Comparison of ENCODE assay signal across 9 cellular contexts in the genomic region with DNA sequence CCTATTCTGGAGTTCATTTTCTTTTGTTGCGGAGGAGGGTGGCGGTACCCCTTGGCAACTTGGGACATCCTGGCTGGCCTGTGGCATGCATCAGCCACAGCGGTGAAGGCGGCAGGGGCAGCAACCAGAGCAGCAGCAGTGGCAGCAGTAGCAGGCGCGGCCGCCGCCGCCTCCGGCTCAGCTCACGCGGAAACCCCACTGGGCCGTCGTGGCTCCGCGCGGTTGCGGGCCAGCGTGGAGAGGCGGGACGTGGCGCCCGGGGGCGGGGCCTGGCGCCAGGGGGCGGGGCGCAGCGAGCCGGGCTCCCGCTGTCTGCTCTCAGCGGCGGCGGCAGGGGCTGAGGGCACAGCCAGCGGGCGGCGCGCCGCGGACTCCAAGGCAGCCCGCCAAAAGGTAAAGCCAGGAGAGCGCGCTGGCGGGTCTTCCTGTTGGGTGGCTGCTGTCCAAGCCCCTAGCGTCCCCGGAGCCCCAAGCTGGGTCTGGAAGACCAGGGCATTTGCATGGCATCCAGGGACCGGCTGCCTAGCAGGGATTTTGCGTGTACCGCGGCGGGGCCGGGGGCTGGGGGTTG.
A peak's percentile ranks its signal among the peaks of the same experiment; 100 is the strongest.
DNase-seq lines count a peak whose midpoint lies in the region; ATAC-seq and TF ChIP-seq lines count a peak whose summit lies in the region.
"Had no signal": no experiment of that assay in that cellular context is flagged by ENCODE, and none has a peak within 500 bp of the region (broad histone marks: within the 10 kb centered on the region; RNA-seq: fewer than 3 reads in every experiment).

No MANE protein-coding gene starts in this region.

- no peaks in the 10 kb centered on the region for H3K36me3 ChIP-seq in Caco-2 (ENCODE audit: control insufficient read depth, insufficient read depth, low read length)
- no peaks in the 10 kb centered on the region for H3K36me3 ChIP-seq in mesodermal cell (ENCODE audit: control insufficient read depth, insufficient read depth, low read length)
- no peaks in the 10 kb centered on the region for H3K36me3 ChIP-seq in vagina

- CTCF ChIA-PET in Caco-2 (lab: Charles Lee) = no interaction called here

- BruUV-seq in Caco-2 (replicated peaks; lab: Mats Ljungman, UMichigan) = no TSS peak

- no peaks in the 10 kb centered on the region for H3K36me3 Mint-ChIP-seq in Caco-2 (ENCODE audit: insufficient read depth, unreplicated experiment)
- no peaks in the 10 kb centered on the region for H3K36me3 Mint-ChIP-seq in T-helper 17 cell (ENCODE audit: low read depth)
- H3K36me3 Mint-ChIP-seq: activated naive CD4-positive, alpha-beta T cell treated with anti-CD3 and anti-CD28 coated beads, Interleukin-2, amount 50 U/mL, for 24 hours had no signal

- DNase-seq in Caco-2 = peak in 1 of 2 experiments; percentile 4
- DNase-seq in NCI-H1048 (lab: John Stamatoyannopoulos, UW) = peak; percentile 30
- peak; percentile 5 for DNase-seq in choroid plexus epithelial cell (ENCODE audit: low read depth)
- DNase-seq in vagina (ENCODE audit: extremely low spot score in 2 of 2) = no peak
- DNase-seq in erythroblast (lab: John Stamatoyannopoulos, UW) = no peak
- no peak for DNase-seq in T-helper 17 cell
- no peak for DNase-seq in stimulated activated CD4-positive, alpha-beta T cell treated with anti-CD3 and anti-CD28 coated beads, Interleukin-1b, Interleukin-23, amount 100 ng/mL, for 48 hours

- TF ChIP-seq POLR2A in vagina (IDR thresholded peaks at IDR 0.05) (no peak), erythroblast (IDR thresholded peaks at IDR 0.05; ENCODE audit: low read length) (no peak)

- no peaks in the 10 kb centered on the region for H3K9me3 Mint-ChIP-seq in Caco-2 (ENCODE audit: unreplicated experiment)

- no peak overlapping the region for H3K27ac Mint-ChIP-seq in Caco-2 (ENCODE audit: unreplicated experiment)
- H3K27ac Mint-ChIP-seq in T-helper 17 cell = no peak overlapping the region
- H3K27ac Mint-ChIP-seq: activated naive CD4-positive, alpha-beta T cell treated with anti-CD3 and anti-CD28 coated beads, Interleukin-2, amount 50 U/mL, for 24 hours had no signal

- ATAC-seq in T-helper 17 cell = no peak

- POLR2A ChIA-PET in Caco-2 (lab: Charles Lee) = no interaction called here

- H3K27me3 Mint-ChIP-seq in Caco-2 (ENCODE audit: insufficient read depth, unreplicated experiment) = peaks cover 20% of the 10 kb centered on the region
- peaks cover 19% of the 10 kb centered on the region for H3K27me3 Mint-ChIP-seq in T-helper 17 cell

- H3K27me3 ChIP-seq in Caco-2 (replicated peaks; ENCODE audit: control insufficient read depth, insufficient read depth, low read length) (no peaks in the 10 kb centered on the region), vagina (no peaks in the 10 kb centered on the region)

- H3K27ac ChIP-seq in mesodermal cell (ENCODE audit: low read depth, low read length, severe bottlenecking) (no peak overlapping the region), vagina (no peak overlapping the region)

- H3K4me3 ChIP-seq in Caco-2 (ENCODE audit: low read depth, low read length) (0 out of 2 replicates have a peak overlapping the region, but pooled peaks have one; percentile 12), choroid plexus epithelial cell (ENCODE audit: low read depth, low read length) (peak overlapping the region; percentile 38), mesodermal cell (ENCODE audit: extremely low read depth, insufficient read depth, low read length, poor library complexity, severe bottlenecking) (peak overlapping the region; percentile 36), vagina (peak overlapping the region; percentile 53)

- H3K4me1 ChIP-seq in Caco-2 = no peaks in the 10 kb centered on the region
- H3K4me1 ChIP-seq in mesodermal cell (ENCODE audit: control insufficient read depth, insufficient read depth, low read length, poor library complexity, severe bottlenecking) = peaks cover 6% of the 10 kb centered on the region
- peaks cover 18% of the 10 kb centered on the region for H3K4me1 ChIP-seq in vagina

- intact Hi-C loops in Caco-2 (cut with micrococcal nuclease; ENCODE audit: unreplicated experiment) = no loop called here
- intact Hi-C loops in vagina (cut with DNase I) = no loop called here

- peak overlapping the region; percentile 16 for H3K4me3 Mint-ChIP-seq in Caco-2 (ENCODE audit: unreplicated experiment)
- H3K4me3 Mint-ChIP-seq in T-helper 17 cell = no peak overlapping the region
- H3K4me3 Mint-ChIP-seq: activated naive CD4-positive, alpha-beta T cell treated with anti-CD3 and anti-CD28 coated beads, Interleukin-2, amount 50 U/mL, for 24 hours had no signal

- WGBS in mesodermal cell (ENCODE audit: insufficient coverage in 2 of 2), 2 experiments = 4 to 6% methylated on average over 39 to 41 of the region's 51 CpGs

- no peak for TF ChIP-seq CTCF in Caco-2 (IDR thresholded peaks at IDR 0.05; ENCODE audit: insufficient read depth in 1 of 2, low read depth in 1 of 2, low read length in 1 of 2, severe bottlenecking in 1 of 2, unreplicated experiment in 1 of 2)
- no peak for TF ChIP-seq CTCF in choroid plexus epithelial cell (conservative IDR thresholded peaks at IDR 0.05; ENCODE audit: low read depth, low read length)
- no peak for TF ChIP-seq CTCF in vagina (IDR thresholded peaks at IDR 0.05)

- H3K4me1 Mint-ChIP-seq in Caco-2 (ENCODE audit: low read depth, unreplicated experiment) = no peaks in the 10 kb centered on the region
- no peaks in the 10 kb centered on the region for H3K4me1 Mint-ChIP-seq in T-helper 17 cell
- H3K4me1 Mint-ChIP-seq: activated naive CD4-positive, alpha-beta T cell treated with anti-CD3 and anti-CD28 coated beads, Interleukin-2, amount 50 U/mL, for 24 hours had no signal

- H3K9me3 ChIP-seq in Caco-2 = no peaks in the 10 kb centered on the region
- H3K9me3 ChIP-seq in mesodermal cell (ENCODE audit: control insufficient read depth, low read length) = no peaks in the 10 kb centered on the region
- H3K9me3 ChIP-seq in vagina = no peaks in the 10 kb centered on the region
- no peaks in the 10 kb centered on the region for H3K9me3 ChIP-seq in T-helper 17 cell (ENCODE audit: control insufficient read depth, low read length, poor library complexity, severe bottlenecking)

Comparison
In these comparisons a context has a peak if more than half of its experiments do, and no peak if none do; other contexts are left out.
1. DNase-seq: peak in NCI-H1048 (single experiment) and choroid plexus epithelial cell (single experiment); none in vagina (0 of 2), erythroblast (0 of 2), T-helper 17 cell (0 of 3) and stimulated activated CD4-positive, alpha-beta T cell treated with anti-CD3 and anti-CD28 coated beads, Interleukin-1b, Interleukin-23, amount 100 ng/mL, for 48 hours (single experiment).
2. Peak in every context shown above with its lines, with median percentiles within 50 percentile points of each other: H3K4me3 ChIP-seq.